8 cellular contexts compared by ENCODE assay signal in genomic region chr13:50123515-50123861, GRCh38.
DNase-seq lines count a peak whose midpoint lies in the region; ATAC-seq, FAIRE-seq and TF ChIP-seq lines count a peak whose summit lies in the region.

No MANE protein-coding gene starts in this region.

- H3K27me3 ChIP-seq in cardiac muscle cell (peaks cover 58% of the 10 kb centered on the region), uterus (peaks cover 0 to 4% of the 10 kb centered on the region in 2 donors)

- no peak for ATAC-seq in left ventricle myocardium superior

- DNase-seq in cardiac muscle cell (ENCODE audit: low read depth in 1 of 2, low spot score in 1 of 2) = no peak
- DNase-seq in left ventricle myocardium superior = no peak
- no peak for DNase-seq in astrocyte of the spinal cord (ENCODE audit: low read depth, low spot score)
- peak; percentile 77 for DNase-seq in medulla oblongata (ENCODE audit: extremely low spot score)
- no peak for DNase-seq in uterus
- no peak for DNase-seq in urothelium cell line (ENCODE audit: low spot score)
- DNase-seq in HEK293T (ENCODE audit: extremely low spot score) = no peak
- DNase-seq in SHP77 (lab: John Stamatoyannopoulos, UW) = no peak

- TF ChIP-seq CTCF in cardiac muscle cell (IDR thresholded peaks at IDR 0.05; ENCODE audit: low read depth, low read length) (no peak), astrocyte of the spinal cord (IDR thresholded peaks at IDR 0.05; ENCODE audit: low read depth, low read length) (no peak), uterus (IDR thresholded peaks at IDR 0.05) (no peak)

- POLR2A ChIA-PET in HEK293T (lab: Yijun Ruan, JAX) = interaction anchor here (0.9 to 3.8 kb wide), 9 partner anchors 9 to 234 kb away, joined by 3 to 39 read pairs (median 5); partner anchors contain the start of gene TRIM13

- H3K4me3 ChIP-seq in cardiac muscle cell = peak overlapping the region; percentile 68
- H3K4me3 ChIP-seq in astrocyte of the spinal cord (ENCODE audit: low read depth, low read length) = peak overlapping the region; percentile 63
- peak overlapping the region; percentile 52 to 62 for H3K4me3 ChIP-seq in uterus

- no peaks in the 10 kb centered on the region for H3K36me3 ChIP-seq in cardiac muscle cell
- H3K36me3 ChIP-seq in uterus = no peaks in the 10 kb centered on the region

- H3K9me3 ChIP-seq in cardiac muscle cell (ENCODE audit: low read depth) (no peaks in the 10 kb centered on the region), uterus (no peaks in the 10 kb centered on the region)

- TF ChIP-seq POLR2A in uterus (IDR thresholded peaks at IDR 0.05) = no peak

- H3K27ac ChIP-seq in cardiac muscle cell (peak overlapping the region; percentile 74), uterus (peak overlapping the region; percentile 92 to 93)

- peaks cover 10% of the 10 kb centered on the region for H3K4me1 ChIP-seq in cardiac muscle cell (ENCODE audit: low read depth)
- H3K4me1 ChIP-seq in uterus = no peaks in the 10 kb centered on the region

- intact Hi-C loops in left ventricle myocardium superior (cut with micrococcal nuclease) = loop anchor here (5.0 kb wide), 1 partner anchor 41 kb away; no protein-coding TSS in a partner anchor
- intact Hi-C loops in uterus (cut with DNase I; ENCODE audit: low total_unique reads) = loop anchor here (10.0 kb wide), 2 partner anchors 189 to 329 kb away; partner anchors contain the start of genes KPNA3 and SPRYD7

- in situ Hi-C loops in astrocyte of the spinal cord (cut with HindIII; ENCODE audit: low sequenced_read_pairs) = no loop called here

- FAIRE-seq in urothelium cell line (lab: Jason Lieb, UNC) = no peak

- CTCF ChIA-PET in HEK293T (lab: Yijun Ruan, JAX) = interaction anchor here (0.6 kb wide), 1 partner anchor 126 kb away, joined by 3 read pairs; no protein-coding TSS in a partner anchor

TF ChIP-seq in HEK293T, 16 proteins besides CTCF, POLR2A, EP300 and RAD21:
- TF ChIP-seq PKNOX1 (IDR thresholded peaks at IDR 0.05) (no peak), SP1 (IDR thresholded peaks at IDR 0.05) (no peak), ARNT (IDR thresholded peaks at IDR 0.05) (no peak)
